Comparison of ENCODE assay signal across 11 cellular contexts in genomic region chr6:176766-177165, GRCh38.
"Had no signal": no experiment of that assay in that cellular context is flagged by ENCODE, and none has a peak within 500 bp of the region (broad histone marks: within the 10 kb centered on the region; RNA-seq: fewer than 3 reads in every experiment).

No MANE protein-coding gene starts in this region.

- H3K27ac ChIP-seq: GM23248 had no signal

- H3K4me3 ChIP-seq: GM23248, GM23338, HAP-1 had no signal

- H2AFZ ChIP-seq: GM23248, GM23338 had no signal

- H3K4me2 ChIP-seq: GM23338 had no signal

- H3K4me1 ChIP-seq: HAP-1 had no signal

- H3K9ac ChIP-seq: GM23248 had no signal

- H3K36me3 ChIP-seq: HAP-1 had no signal

- ATAC-seq: GM23338, HCT116 had no signal

- DNase-seq: GM23248, GOT3, H7, H9, HCEC 1CT, HFFc6 had no signal

- H3K27ac Mint-ChIP-seq: GM23338, H9, HFFc6 had no signal

- H3K4me1 Mint-ChIP-seq: GM23338, H9 had no signal

- H3K4me3 Mint-ChIP-seq: GM23338, H9, HFFc6 had no signal

- H3K9me3 ChIP-seq: HAP-1 had no signal

- FAIRE-seq: H1, H54 had no signal
